In genomic region chr2:1626271-1626681, GRCh38 we compare ENCODE assay signal across 1 cellular context.
TF ChIP-seq lines count a peak whose summit lies in the region.

No MANE protein-coding gene starts in this region.

TF ChIP-seq in SK-N-SH treated with all-trans-retinoic acid at 6 μM for 48 hours, 23 proteins besides CTCF, POLR2A, EP300 and RAD21 (continued from another document):
- no peak for TF ChIP-seq TSHZ2 (CRISPR knock-in tag; IDR thresholded peaks at IDR 0.05)
- no peak for TF ChIP-seq GLIS3 (CRISPR knock-in tag; IDR thresholded peaks at IDR 0.05)
